17 cellular contexts compared by ENCODE assay signal in genomic region chr4:165610679-165611551, GRCh38.
DNase-seq lines count a peak whose midpoint lies in the region; ATAC-seq and TF ChIP-seq lines count a peak whose summit lies in the region.
"Had no signal": no experiment of that assay in that cellular context is flagged by ENCODE, and none has a peak within 500 bp of the region (broad histone marks: within the 10 kb centered on the region; RNA-seq: fewer than 3 reads in every experiment).

No MANE protein-coding gene starts in this region.

- peaks cover 4% of the 10 kb centered on the region for H3K27me3 Mint-ChIP-seq in activated CD4-positive, alpha-beta T cell treated with anti-CD3 and anti-CD28 coated beads, Interleukin-2, amount 10 ng/mL, durations not matched to agents 7 days and 5 days
- peaks cover 4% of the 10 kb centered on the region for H3K27me3 Mint-ChIP-seq in activated CD4-positive, alpha-beta T cell treated with anti-CD3 and anti-CD28 coated beads, Interleukin-2, amount 10 ng/mL, durations not matched to agents 24 days and 14 days
- peaks cover 2% of the 10 kb centered on the region for H3K27me3 Mint-ChIP-seq in osteocyte (ENCODE audit: unreplicated experiment)

- H3K27ac ChIP-seq in brain microvascular endothelial cell: no peak overlapping the region

- no peak overlapping the region for H3K27ac Mint-ChIP-seq in activated CD4-positive, alpha-beta T cell treated with anti-CD3 and anti-CD28 coated beads, Interleukin-2, amount 10 ng/mL, durations not matched to agents 7 days and 5 days
- H3K27ac Mint-ChIP-seq in activated CD4-positive, alpha-beta T cell treated with anti-CD3 and anti-CD28 coated beads, Interleukin-2, amount 10 ng/mL, durations not matched to agents 24 days and 14 days: no peak overlapping the region
- H3K27ac Mint-ChIP-seq in osteocyte (ENCODE audit: unreplicated experiment): no peak overlapping the region
- H3K27ac Mint-ChIP-seq: activated T-cell treated with anti-CD3 and anti-CD28 coated beads, Interleukin-2, amount 50 U/mL, for 72 hours had no signal

- in situ Hi-C loops in brain microvascular endothelial cell (cut with HindIII; ENCODE audit: low pct_ligation_motif_present, low sequenced_read_pairs): no loop called here

- H3K27me3 ChIP-seq in brain microvascular endothelial cell (replicated peaks): no peaks in the 10 kb centered on the region

- intact Hi-C loops in activated CD4-positive, alpha-beta T cell treated with anti-CD3 and anti-CD28 coated beads, Interleukin-2, amount 10 ng/mL, durations not matched to agents 24 days and 14 days (cut with micrococcal nuclease): loop anchor here (5.0 kb wide), 1 partner anchor 44 kb away; no protein-coding TSS in a partner anchor

- POLR2A ChIA-PET in activated CD4-positive, alpha-beta T cell treated with anti-CD3 and anti-CD28 coated beads, Interleukin-2, amount 10 ng/mL, durations not matched to agents 7 days and 5 days (lab: Charles Lee): no interaction called here

- peak overlapping the region; percentile 11 for H3K4me3 Mint-ChIP-seq in activated CD4-positive, alpha-beta T cell treated with anti-CD3 and anti-CD28 coated beads, Interleukin-2, amount 10 ng/mL, durations not matched to agents 7 days and 5 days
- H3K4me3 Mint-ChIP-seq in activated CD4-positive, alpha-beta T cell treated with anti-CD3 and anti-CD28 coated beads, Interleukin-2, amount 10 ng/mL, durations not matched to agents 24 days and 14 days: no peak overlapping the region
- H3K4me3 Mint-ChIP-seq in osteocyte (ENCODE audit: unreplicated experiment): peak overlapping the region; percentile 56
- H3K4me3 Mint-ChIP-seq: activated T-cell treated with anti-CD3 and anti-CD28 coated beads, Interleukin-2, amount 50 U/mL, for 72 hours had no signal

- peak overlapping the region; percentile 15 for H3K4me3 ChIP-seq in brain microvascular endothelial cell (ENCODE audit: low read depth, low read length)

- H3K36me3 ChIP-seq in brain microvascular endothelial cell (replicated peaks): no peaks in the 10 kb centered on the region

- DNase-seq in activated CD4-positive, alpha-beta T cell treated with anti-CD3 and anti-CD28 coated beads, Interleukin-2, amount 10 ng/mL, durations not matched to agents 7 days and 5 days: no peak
- no peak for DNase-seq in activated CD4-positive, alpha-beta T cell treated with anti-CD3 and anti-CD28 coated beads, Interleukin-2, amount 10 ng/mL, durations not matched to agents 24 days and 14 days
- DNase-seq in brain microvascular endothelial cell (no peak), osteocyte (ENCODE audit: extremely low spot score, unreplicated experiment) (no peak), inferior parietal cortex (ENCODE audit: extremely low spot score) (no peak), islet precursor cell (no peak), NCI-H2081 treated with DMSO at 0.1 percent for 48 hours (lab: John Stamatoyannopoulos, UW) (no peak)
- DNase-seq: activated CD4-positive, alpha-beta T cell treated with anti-CD3 and anti-CD28 coated beads, Interleukin-2, amount 50 U/mL, for 4 hours; activated T-cell treated with anti-CD3 and anti-CD28 coated beads, Interleukin-2, amount 50 U/mL, for 72 hours; CD4-positive, alpha-beta memory T cell; head of caudate nucleus; IMR-90; NCI-H1048; NK-92 treated with Interleukin-12 subunit alpha and Interleukin-12 subunit beta, amount 100 ng/mL, for 24 hours; SIG-M5 had no signal

- TF ChIP-seq CTCF in brain microvascular endothelial cell (IDR thresholded peaks at IDR 0.05; ENCODE audit: low read depth, low read length, missing control alignments) (no peak), osteocyte (IDR thresholded peaks at IDR 0.05) (no peak)

- peak; percentile 64 for ATAC-seq in HG03378 (IDR thresholded peaks at IDR 0.05; ENCODE audit: unreplicated experiment)
- ATAC-seq: activated T-cell treated with anti-CD3 and anti-CD28 coated beads, Interleukin-2, amount 50 U/mL, for 72 hours; esophagus mucosa had no signal

- H3K9me3 Mint-ChIP-seq in activated CD4-positive, alpha-beta T cell treated with anti-CD3 and anti-CD28 coated beads, Interleukin-2, amount 10 ng/mL, durations not matched to agents 7 days and 5 days: no peaks in the 10 kb centered on the region
- peaks cover 3% of the 10 kb centered on the region for H3K9me3 Mint-ChIP-seq in activated CD4-positive, alpha-beta T cell treated with anti-CD3 and anti-CD28 coated beads, Interleukin-2, amount 10 ng/mL, durations not matched to agents 24 days and 14 days
- H3K9me3 Mint-ChIP-seq in osteocyte (ENCODE audit: unreplicated experiment): no peaks in the 10 kb centered on the region

- H3K4me1 Mint-ChIP-seq in activated CD4-positive, alpha-beta T cell treated with anti-CD3 and anti-CD28 coated beads, Interleukin-2, amount 10 ng/mL, durations not matched to agents 7 days and 5 days: peaks cover 15% of the 10 kb centered on the region
- peaks cover 17% of the 10 kb centered on the region for H3K4me1 Mint-ChIP-seq in activated CD4-positive, alpha-beta T cell treated with anti-CD3 and anti-CD28 coated beads, Interleukin-2, amount 10 ng/mL, durations not matched to agents 24 days and 14 days
- H3K4me1 Mint-ChIP-seq in osteocyte (ENCODE audit: unreplicated experiment): peaks cover 14% of the 10 kb centered on the region

- H3K36me3 Mint-ChIP-seq in activated CD4-positive, alpha-beta T cell treated with anti-CD3 and anti-CD28 coated beads, Interleukin-2, amount 10 ng/mL, durations not matched to agents 7 days and 5 days (ENCODE audit: low read depth): no peaks in the 10 kb centered on the region
- H3K36me3 Mint-ChIP-seq in activated CD4-positive, alpha-beta T cell treated with anti-CD3 and anti-CD28 coated beads, Interleukin-2, amount 10 ng/mL, durations not matched to agents 24 days and 14 days (ENCODE audit: low read depth): no peaks in the 10 kb centered on the region
- no peaks in the 10 kb centered on the region for H3K36me3 Mint-ChIP-seq in osteocyte (ENCODE audit: unreplicated experiment)
- H3K36me3 Mint-ChIP-seq: CD4-positive, alpha-beta memory T cell had no signal

- CTCF ChIA-PET in activated CD4-positive, alpha-beta T cell treated with anti-CD3 and anti-CD28 coated beads, Interleukin-2, amount 10 ng/mL, durations not matched to agents 7 days and 5 days (lab: Charles Lee): no interaction called here
